ENCODE assay signal across 24 cellular contexts in the genomic region with DNA sequence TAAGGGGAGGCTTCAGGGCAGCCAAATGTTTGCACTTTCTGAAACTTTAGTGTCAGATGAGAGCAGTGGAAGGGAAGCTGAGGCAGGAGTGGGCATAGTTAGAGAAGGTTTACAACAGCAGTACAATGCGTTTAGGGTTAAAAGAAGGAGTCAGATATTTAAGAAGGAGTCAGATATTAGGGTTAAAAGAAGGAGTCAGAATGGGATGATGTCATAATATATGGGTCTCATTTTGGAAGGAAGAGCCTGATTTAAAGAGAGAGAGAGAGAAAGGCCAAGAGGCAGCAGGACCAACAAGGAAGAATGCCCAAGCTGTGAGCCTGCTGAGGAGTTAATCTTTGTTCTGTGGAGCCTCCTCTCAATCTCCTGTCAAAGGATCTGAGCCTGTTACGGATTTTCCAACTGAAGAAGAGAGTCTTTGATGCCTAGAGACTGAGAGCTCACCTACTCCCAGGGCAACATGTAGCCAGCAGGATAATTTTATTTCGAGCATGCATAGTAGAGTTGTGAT. TPM values are rescaled to one million over a fixed set of nuclear protein-coding genes. Genes with fewer than 3 reads are reported as not detected.
"Had no signal": no experiment of that assay in that cellular context is flagged by ENCODE, and none has a peak within 500 bp of the region (broad histone marks: within the 10 kb centered on the region; RNA-seq: fewer than 3 reads in every experiment).

No MANE protein-coding gene starts in this region.

- DNase-seq: activated CD4-positive, alpha-beta T cell treated with anti-CD3 and anti-CD28 coated beads, Interleukin-2, amount 10 ng/mL, durations not matched to agents 7 days and 5 days; activated CD8-positive, alpha-beta memory T cell treated with anti-CD3 and anti-CD28 coated beads, Interleukin-2, amount 50 U/mL, for 48 hours; activated CD8-positive, alpha-beta T cell treated with anti-CD3 and anti-CD28 coated beads, Interleukin-2, amount 10 ng/mL, durations not matched to agents 7 days and 5 days; activated effector memory CD4-positive, alpha-beta T cell treated with Interleukin-2 at 50 U/mL for 16 hours; activated naive CD4-positive, alpha-beta T cell treated with anti-CD3 and anti-CD28 coated beads, Interleukin-2, amount 50 U/mL, for 16 hours; activated T-cell treated with anti-CD3 and anti-CD28 coated beads, Interleukin-2, amount 50 U/mL, for 48 hours; cerebellar nuclear complex; cortex of kidney; gastrocnemius medialis; heart right ventricle; mesenchymal stem cell; naive thymus-derived CD8-positive, alpha-beta T cell; stimulated activated CD4-positive, alpha-beta T cell treated with anti-CD3 and anti-CD28 coated beads, Interleukin-12 subunit alpha, Interleukin-12 subunit beta, amount 100 ng/mL, for 4 hours; stimulated activated CD4-positive, alpha-beta T cell treated with anti-CD3 and anti-CD28 coated beads, Interleukin-1b, Interleukin-23, amount 100 ng/mL, for 48 hours; stimulated activated CD8-positive, alpha-beta memory T cell treated with anti-CD3 and anti-CD28 coated beads, Interleukin-4, amount 100 ng/mL, for 48 hours; stimulated activated naive CD4-positive, alpha-beta T cell treated with Interleukin-2 at 50 U/mL for 16 hours; T-helper 1 cell; T-helper 9 cell; thyroid gland had no signal

- H3K9me3 Mint-ChIP-seq: activated CD4-positive, alpha-beta T cell treated with anti-CD3 and anti-CD28 coated beads, Interleukin-2, amount 10 ng/mL, durations not matched to agents 7 days and 5 days had no signal

- H3K4me3 Mint-ChIP-seq: activated CD4-positive, alpha-beta T cell treated with anti-CD3 and anti-CD28 coated beads, Interleukin-2, amount 10 ng/mL, durations not matched to agents 7 days and 5 days; activated CD8-positive, alpha-beta T cell treated with anti-CD3 and anti-CD28 coated beads, Interleukin-2, amount 10 ng/mL, durations not matched to agents 7 days and 5 days; naive thymus-derived CD8-positive, alpha-beta T cell had no signal

- H3K4me1 Mint-ChIP-seq: activated CD4-positive, alpha-beta T cell treated with anti-CD3 and anti-CD28 coated beads, Interleukin-2, amount 10 ng/mL, durations not matched to agents 7 days and 5 days had no signal

- H3K27ac Mint-ChIP-seq: activated CD4-positive, alpha-beta T cell treated with anti-CD3 and anti-CD28 coated beads, Interleukin-2, amount 10 ng/mL, durations not matched to agents 7 days and 5 days; activated CD8-positive, alpha-beta T cell treated with anti-CD3 and anti-CD28 coated beads, Interleukin-2, amount 10 ng/mL, durations not matched to agents 7 days and 5 days; naive thymus-derived CD8-positive, alpha-beta T cell had no signal

- ATAC-seq: activated CD8-positive, alpha-beta T cell treated with anti-CD3 and anti-CD28 coated beads, Interleukin-2, amount 10 ng/mL, durations not matched to agents 7 days and 5 days; esophagus mucosa; gastrocnemius medialis; heart right ventricle; naive thymus-derived CD8-positive, alpha-beta T cell had no signal

RNA-seq across cellular contexts. Expression of gene ISL1, which starts 9.5 kb away (rescaled TPM):
- total RNA-seq: activated CD4-positive, alpha-beta T cell treated with anti-CD3 and anti-CD28 coated beads, Interleukin-2, amount 10 ng/mL, durations not matched to agents 7 days and 5 days; activated CD8-positive, alpha-beta T cell treated with anti-CD3 and anti-CD28 coated beads, Interleukin-2, amount 10 ng/mL, durations not matched to agents 7 days and 5 days; ascending aorta; esophagus mucosa; gastrocnemius medialis; heart right ventricle; liver; naive thymus-derived CD8-positive, alpha-beta T cell; renal cortical epithelial cell; subcutaneous adipose tissue had no signal
